ENCODE assay signal across 27 cellular contexts in the genomic region with DNA sequence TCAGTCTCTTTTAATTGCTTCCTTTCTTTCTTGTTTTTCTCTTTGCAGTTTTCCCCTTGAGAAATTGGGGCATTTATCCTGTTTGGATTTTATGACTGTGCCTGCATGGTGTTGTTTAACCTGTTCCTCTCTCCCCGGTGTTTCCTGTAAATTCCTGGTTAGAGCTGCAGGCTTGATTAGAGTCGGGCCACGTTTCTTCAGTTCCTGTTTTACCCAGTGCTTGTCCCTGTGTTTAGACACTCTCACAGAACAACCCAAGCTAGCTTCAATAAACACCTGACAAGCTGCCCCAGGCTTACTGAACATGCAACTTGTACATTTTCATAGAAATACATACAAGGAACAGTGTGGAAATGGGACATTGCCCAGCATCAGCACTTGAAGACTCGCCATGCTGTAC. TPM values are rescaled to one million over a fixed set of nuclear protein-coding genes. Genes with fewer than 3 reads are reported as not detected.
"Had no signal": no experiment of that assay in that cellular context is flagged by ENCODE, and none has a peak within 500 bp of the region (broad histone marks: within the 10 kb centered on the region; RNA-seq: fewer than 3 reads in every experiment).

No MANE protein-coding gene starts in this region.

- H3K9me3 Mint-ChIP-seq: natural killer cell treated with Interleukin-12 subunit alpha and Interleukin-12 subunit beta and Interleukin-15 and Interleukin-18, amount 100 ng/mL, for 72 hours; neural crest cell; stimulated activated naive CD8-positive, alpha-beta T cell treated with anti-CD3 and anti-CD28 coated beads, Interleukin-15, Interleukin-2, amounts not matched to agents 100 ng/mL and 50 ng/mL, for 24 hours had no signal

- H3K27ac ChIP-seq: epithelial cell of prostate, gastrocnemius medialis, neutrophil, parathyroid adenoma, right lobe of liver, suprapubic skin, transverse colon, upper lobe of right lung, uterus had no signal

- DNase-seq: effector CD8-positive, alpha-beta T cell; endodermal cell; foreskin fibroblast; gastrocnemius medialis; head of caudate nucleus; kidney; naive B cell; right lobe of liver; small intestine; stimulated activated CD4-positive, alpha-beta T cell treated with anti-CD3 and anti-CD28 coated beads, Interleukin-15, amount 100 ng/mL, for 24 hours; stimulated activated CD4-positive, alpha-beta T cell treated with anti-CD3 and anti-CD28 coated beads, Interleukin-2, amount 100 ng/mL, for 48 hours; stimulated activated naive B cell treated with anti-CD40 and anti-IgM and Interleukin-4, amounts not matched to agents 10 μg/mL and 1 μg/mL and 100 μg/mL, for 72 hours; transverse colon; upper lobe of right lung; uterus had no signal

- H3K4me1 Mint-ChIP-seq: endodermal cell, neural crest cell had no signal

- ATAC-seq: esophagus mucosa; gastrocnemius medialis; left lobe of liver; natural killer cell treated with Interleukin-12 subunit alpha and Interleukin-12 subunit beta and Interleukin-15 and Interleukin-18, amount 100 ng/mL, for 72 hours; stimulated activated naive B cell treated with anti-CD40 and anti-IgM and Interleukin-4, amounts not matched to agents 10 μg/mL and 1 μg/mL and 100 μg/mL, for 72 hours; upper lobe of right lung had no signal

- H3K27me3 Mint-ChIP-seq: memory B cell had no signal

- FAIRE-seq: kidney, small intestine had no signal

- H3K4me3 Mint-ChIP-seq: dendritic cell treated with granulocyte-macrophage colony-stimulating factor and Interleukin-4, amounts not matched to agents 40 ng/mL and 50 ng/mL, for 4 days; endodermal cell; memory B cell; natural killer cell treated with Interleukin-12 subunit alpha and Interleukin-12 subunit beta and Interleukin-15 and Interleukin-18, amount 100 ng/mL, for 72 hours; neural crest cell; stimulated activated naive B cell treated with anti-CD40 and anti-IgM and Interleukin-4, amounts not matched to agents 10 μg/mL and 1 μg/mL and 100 μg/mL, for 72 hours; stimulated activated naive CD8-positive, alpha-beta T cell treated with anti-CD3 and anti-CD28 coated beads, Interleukin-15, Interleukin-2, amounts not matched to agents 100 ng/mL and 50 ng/mL, for 24 hours had no signal

- H3K36me3 Mint-ChIP-seq: naive B cell; natural killer cell treated with Interleukin-12 subunit alpha and Interleukin-12 subunit beta and Interleukin-15 and Interleukin-18, amount 100 ng/mL, for 72 hours had no signal

- H3K27me3 ChIP-seq: gastrocnemius medialis, right lobe of liver, suprapubic skin, transverse colon, upper lobe of right lung, uterus had no signal

- H3K27ac Mint-ChIP-seq: dendritic cell treated with granulocyte-macrophage colony-stimulating factor and Interleukin-4, amounts not matched to agents 40 ng/mL and 50 ng/mL, for 4 days; endodermal cell; memory B cell; natural killer cell treated with Interleukin-12 subunit alpha and Interleukin-12 subunit beta and Interleukin-15 and Interleukin-18, amount 100 ng/mL, for 72 hours; progenitor cell of endocrine pancreas; stimulated activated naive B cell treated with anti-CD40 and anti-IgM and Interleukin-4, amounts not matched to agents 10 μg/mL and 1 μg/mL and 100 μg/mL, for 72 hours; stimulated activated naive CD8-positive, alpha-beta T cell treated with anti-CD3 and anti-CD28 coated beads, Interleukin-15, Interleukin-2, amounts not matched to agents 100 ng/mL and 50 ng/mL, for 24 hours had no signal

- H3K9me3 ChIP-seq: gastrocnemius medialis, neutrophil, right lobe of liver, suprapubic skin, transverse colon, upper lobe of right lung had no signal

RNA-seq across cellular contexts. Expression of a gene that starts 53.9 kb away (rescaled TPM):
- total RNA-seq: natural killer cell treated with Interleukin-12 subunit alpha and Interleukin-12 subunit beta and Interleukin-15 and Interleukin-18, amount 100 ng/mL, for 72 hours; upper lobe of right lung had no signal
